In genomic region chr22:37628830-37629229, GRCh38 we compare ENCODE assay signal across 21 cellular contexts. TPM values are rescaled to one million over a fixed set of nuclear protein-coding genes. Genes with fewer than 3 reads are reported as not detected.
DNase-seq lines count a peak whose midpoint lies in the region; ATAC-seq and TF ChIP-seq lines count a peak whose summit lies in the region.
"Had no signal": no experiment of that assay in that cellular context is flagged by ENCODE, and none has a peak within 500 bp of the region (broad histone marks: within the 10 kb centered on the region; RNA-seq: fewer than 3 reads in every experiment).

No MANE protein-coding gene starts in this region.

- no peak overlapping the region for H2BK5ac ChIP-seq in neuronal stem cell (ENCODE audit: low read length)

- no peak overlapping the region for H3K4ac ChIP-seq in neuronal stem cell (ENCODE audit: low read length)

- H4K20me1 ChIP-seq in Loucy (ENCODE audit: insufficient read depth, low read length, poor library complexity, severe bottlenecking): no peaks in the 10 kb centered on the region

- H2BK15ac ChIP-seq in neuronal stem cell (ENCODE audit: low read length): no peak overlapping the region

- H4K91ac ChIP-seq in neuronal stem cell (ENCODE audit: low read depth, low read length, poor library complexity): no peak overlapping the region

- no peak for TF ChIP-seq CTCF in Loucy (conservative IDR thresholded peaks at IDR 0.05; ENCODE audit: low read length)

- no peak overlapping the region for H2BK12ac ChIP-seq in neuronal stem cell (ENCODE audit: low read length)

- no peak for DNase-seq in CD4-positive, alpha-beta memory T cell
- DNase-seq in activated naive CD8-positive, alpha-beta T cell treated with anti-CD3 and anti-CD28 coated beads, Interleukin-2, amount 10 ng/mL, durations not matched to agents 7 days and 5 days: no peak
- DNase-seq in neuronal stem cell (ENCODE audit: low spot score) (no peak), erythroblast (lab: John Stamatoyannopoulos, UW) (no peak), SW 1271 (lab: John Stamatoyannopoulos, UW) (no peak)
- DNase-seq: activated gamma-delta T cell, AML-193, brain microvascular endothelial cell, cortex of kidney, foreskin keratinocyte, hypothalamus, IMR-90, kidney glomerular epithelial cell, NCI-H1930 had no signal

- peaks cover 1% of the 10 kb centered on the region for H3K79me1 ChIP-seq in neuronal stem cell (ENCODE audit: low read depth, low read length)

- no peaks in the 10 kb centered on the region for H3K9me3 Mint-ChIP-seq in CD4-positive, alpha-beta memory T cell
- no peaks in the 10 kb centered on the region for H3K9me3 Mint-ChIP-seq in activated naive CD8-positive, alpha-beta T cell treated with anti-CD3 and anti-CD28 coated beads, Interleukin-2, amount 10 ng/mL, durations not matched to agents 7 days and 5 days

- H4K8ac ChIP-seq in neuronal stem cell (ENCODE audit: low read depth, low read length): no peak overlapping the region

- H3F3A ChIP-seq in Loucy (ENCODE audit: low read depth): peaks cover 5% of the 10 kb centered on the region; the same call in 1 of the 2 replicates

- no peak overlapping the region for H3K14ac ChIP-seq in neuronal stem cell (ENCODE audit: low read length)

- peaks cover 71% of the 10 kb centered on the region for H3K4me1 ChIP-seq in CD4-positive, alpha-beta memory T cell (ENCODE audit: insufficient read depth, low read length)
- peaks cover 47% of the 10 kb centered on the region for H3K4me1 ChIP-seq in Loucy (ENCODE audit: insufficient read depth, low read length, poor library complexity, severe bottlenecking)
- H3K4me1 ChIP-seq in neuronal stem cell (ENCODE audit: control insufficient read depth in 2 of 2, insufficient read depth in 1 of 2, low read depth in 1 of 2, low read length in 2 of 2): peaks cover 10 to 13% of the 10 kb centered on the region in 2 donors
- H3K4me1 ChIP-seq: foreskin keratinocyte, HAP-1 had no signal

- no peak for TF ChIP-seq POLR2A in erythroblast (IDR thresholded peaks at IDR 0.05; ENCODE audit: low read length)

- H3K23ac ChIP-seq in neuronal stem cell (ENCODE audit: low read depth, low read length, poor library complexity): peak overlapping the region; percentile 77

- no CpG with 5 or more reads among the region's 8 CpGs for WGBS in neuronal stem cell (ENCODE audit: extremely low coverage in 2 of 2, insufficient read length in 2 of 2, insufficient replicate concordance in 1 of 2), 2 donors

- peak overlapping the region in 1 of 8 donors; percentile 9 for H3K4me3 Mint-ChIP-seq in CD4-positive, alpha-beta memory T cell
- no peak overlapping the region for H3K4me3 Mint-ChIP-seq in activated naive CD8-positive, alpha-beta T cell treated with anti-CD3 and anti-CD28 coated beads, Interleukin-2, amount 10 ng/mL, durations not matched to agents 7 days and 5 days

- no peak for ATAC-seq in activated naive CD8-positive, alpha-beta T cell treated with anti-CD3 and anti-CD28 coated beads, Interleukin-2, amount 10 ng/mL, durations not matched to agents 7 days and 5 days (ENCODE audit: low read depth)
- ATAC-seq in HG02678 (IDR thresholded peaks at IDR 0.05; ENCODE audit: unreplicated experiment): no peak
- ATAC-seq: foreskin keratinocyte, SK-N-SH treated with all-trans-retinoic acid at 6 μM for 48 hours had no signal

- intact Hi-C loops in CD4-positive, alpha-beta memory T cell (cut with micrococcal nuclease): no loop called here

- no peaks in the 10 kb centered on the region for H3K9me3 ChIP-seq in CD4-positive, alpha-beta memory T cell (ENCODE audit: control insufficient read depth in 1 of 2, low read length in 2 of 2)
- no peaks in the 10 kb centered on the region for H3K9me3 ChIP-seq in Loucy (ENCODE audit: insufficient read depth, low read depth, low read length)
- H3K9me3 ChIP-seq in neuronal stem cell (replicated peaks in 1 of 2; ENCODE audit: control insufficient read depth in 2 of 2, insufficient read depth in 1 of 2, low read depth in 1 of 2, low read length in 2 of 2): no peaks in the 10 kb centered on the region
- H3K9me3 ChIP-seq: HAP-1, vagina had no signal

- no peaks in the 10 kb centered on the region for H3K9me2 ChIP-seq in Loucy (replicated peaks; ENCODE audit: low read depth, low read length)

- no peaks in the 10 kb centered on the region for H3K27me3 Mint-ChIP-seq in CD4-positive, alpha-beta memory T cell
- H3K27me3 Mint-ChIP-seq in activated naive CD8-positive, alpha-beta T cell treated with anti-CD3 and anti-CD28 coated beads, Interleukin-2, amount 10 ng/mL, durations not matched to agents 7 days and 5 days: no peaks in the 10 kb centered on the region

- H3K36me3 ChIP-seq in CD4-positive, alpha-beta memory T cell (ENCODE audit: insufficient read depth, low read length): peaks cover 4% of the 10 kb centered on the region
- H3K36me3 ChIP-seq in Loucy (ENCODE audit: insufficient read depth, low read length): no peaks in the 10 kb centered on the region
- H3K36me3 ChIP-seq in neuronal stem cell (replicated peaks in 1 of 2; ENCODE audit: control insufficient read depth in 2 of 2, insufficient read depth in 2 of 2, low read length in 2 of 2): peaks cover 36 to 88% of the 10 kb centered on the region in 2 donors

- H3K4me1 Mint-ChIP-seq in CD4-positive, alpha-beta memory T cell: peaks cover 29 to 75% (median 52%) of the 10 kb centered on the region in 4 donors
- H3K4me1 Mint-ChIP-seq in activated naive CD8-positive, alpha-beta T cell treated with anti-CD3 and anti-CD28 coated beads, Interleukin-2, amount 10 ng/mL, durations not matched to agents 7 days and 5 days: peaks cover 52% of the 10 kb centered on the region

- H3K4me3 ChIP-seq in CD4-positive, alpha-beta memory T cell (ENCODE audit: low read length in 2 of 2): no peak overlapping the region
- no peak overlapping the region for H3K4me3 ChIP-seq in Loucy (ENCODE audit: low read length, poor library complexity, severe bottlenecking)
- peak overlapping the region in 1 of 2 donors; percentile 8 for H3K4me3 ChIP-seq in neuronal stem cell (ENCODE audit: low read length in 2 of 2)
- H3K4me3 ChIP-seq: HAP-1, vagina had no signal

- H2AK5ac ChIP-seq in neuronal stem cell (ENCODE audit: low read depth, low read length): no peak overlapping the region

- no peak overlapping the region for H3K18ac ChIP-seq in neuronal stem cell (ENCODE audit: low read length)

- peak overlapping the region; percentile 27 for H3K27ac ChIP-seq in CD4-positive, alpha-beta memory T cell (ENCODE audit: low read depth, low read length)
- H3K27ac ChIP-seq in neuronal stem cell (replicated peaks; ENCODE audit: low read length): no peak overlapping the region
- H3K27ac ChIP-seq: brain microvascular endothelial cell, foreskin keratinocyte, vagina had no signal

- no peak overlapping the region for H3K4me2 ChIP-seq in Loucy (ENCODE audit: low read depth, low read length, poor library complexity, severe bottlenecking)
- no peak overlapping the region for H3K4me2 ChIP-seq in neuronal stem cell (ENCODE audit: insufficient read depth, low read length, poor library complexity, severe bottlenecking)

- H3K36me3 Mint-ChIP-seq in CD4-positive, alpha-beta memory T cell: peaks cover 0 to 15% of the 10 kb centered on the region in 2 donors
- peaks cover 7% of the 10 kb centered on the region for H3K36me3 Mint-ChIP-seq in activated naive CD8-positive, alpha-beta T cell treated with anti-CD3 and anti-CD28 coated beads, Interleukin-2, amount 10 ng/mL, durations not matched to agents 7 days and 5 days

- CTCF ChIA-PET in CD4-positive, alpha-beta memory T cell (lab: Charles Lee; ENCODE audit: partially characterized antibody): interaction anchor here (0.7 to 22.8 kb wide), 5 partner anchors 11 to 53 kb away, joined by 4 to 493 read pairs (median 15); partner anchors contain the start of genes GGA1, NOL12, PDXP and SH3BP1

- H3K9ac ChIP-seq in Loucy (ENCODE audit: low read depth, low read length, poor library complexity, severe bottlenecking) (peak overlapping the region; percentile 65), neuronal stem cell (ENCODE audit: low read depth, low read length, poor library complexity) (peak overlapping the region; percentile 36)

- no peaks in the 10 kb centered on the region for H3K27me3 ChIP-seq in CD4-positive, alpha-beta memory T cell (ENCODE audit: insufficient read depth, low read length)
- no peaks in the 10 kb centered on the region for H3K27me3 ChIP-seq in Loucy (ENCODE audit: insufficient read depth, low read length, poor library complexity, severe bottlenecking)
- no peaks in the 10 kb centered on the region for H3K27me3 ChIP-seq in neuronal stem cell (ENCODE audit: control insufficient read depth in 3 of 3, insufficient read depth in 3 of 3, low read depth in 1 of 3, low read length in 3 of 3)
- H3K27me3 ChIP-seq: brain microvascular endothelial cell, foreskin keratinocyte, vagina had no signal

- no peaks in the 10 kb centered on the region for H3K79me2 ChIP-seq in Loucy (ENCODE audit: insufficient read depth, low read length)

- POLR2A ChIA-PET in CD4-positive, alpha-beta memory T cell (lab: Charles Lee; ENCODE audit: partially characterized antibody): interaction anchor here (0.9 to 12.8 kb wide), 7 partner anchors 9 to 57 kb away, joined by 3 to 247 read pairs (median 39); partner anchors contain the start of genes GGA1, LGALS1, NOL12 and PDXP
- POLR2A ChIA-PET in activated naive CD8-positive, alpha-beta T cell treated with anti-CD3 and anti-CD28 coated beads, Interleukin-2, amount 10 ng/mL, durations not matched to agents 7 days and 5 days (lab: Charles Lee): interaction anchor here (1.1 to 4.6 kb wide), 3 partner anchors 10 to 29 kb away, joined by 4 to 31 read pairs (median 16); partner anchors contain the start of genes PDXP and SH3BP1

- H2AFZ ChIP-seq in Loucy (ENCODE audit: low read length): no peak overlapping the region
- H2AFZ ChIP-seq in neuronal stem cell (ENCODE audit: low read length): no peak overlapping the region

- H3K27ac Mint-ChIP-seq in CD4-positive, alpha-beta memory T cell: peak overlapping the region in 6 of 7 donors; percentile 77 to 94 (median 90)
- peak overlapping the region; percentile 89 for H3K27ac Mint-ChIP-seq in activated naive CD8-positive, alpha-beta T cell treated with anti-CD3 and anti-CD28 coated beads, Interleukin-2, amount 10 ng/mL, durations not matched to agents 7 days and 5 days

- H2BK120ac ChIP-seq in neuronal stem cell (ENCODE audit: low read depth, low read length): no peak overlapping the region

RNA-seq across cellular contexts. Expression of gene SH3BP1, which starts 10.6 kb away (rescaled TPM):
- total RNA-seq in CD4-positive, alpha-beta memory T cell: 10 to 100 TPM; 84.0 to 89.2 TPM
- 10 to 100 TPM; 17.6 to 30.3 TPM for polyA plus RNA-seq in CD4-positive, alpha-beta memory T cell
- total RNA-seq in activated naive CD8-positive, alpha-beta T cell treated with anti-CD3 and anti-CD28 coated beads, Interleukin-2, amount 10 ng/mL, durations not matched to agents 7 days and 5 days: 100 to 1,000 TPM; 157 to 169 TPM
- 14.6 TPM for polyA plus RNA-seq in neuronal stem cell (2013, experiment 1 of 2)
- polyA plus RNA-seq in neuronal stem cell (2013, experiment 2 of 2): 14.3 TPM

RNA-seq across cellular contexts. Expression of gene GGA1, which starts 20.2 kb away (rescaled TPM):
- total RNA-seq in CD4-positive, alpha-beta memory T cell: 100 to 1,000 TPM; 108 to 109 TPM
- 10 to 100 TPM; 16.3 to 26.7 TPM for polyA plus RNA-seq in CD4-positive, alpha-beta memory T cell
- total RNA-seq in activated naive CD8-positive, alpha-beta T cell treated with anti-CD3 and anti-CD28 coated beads, Interleukin-2, amount 10 ng/mL, durations not matched to agents 7 days and 5 days: 10 to 100 TPM; 75.3 to 79.5 TPM
- 32.1 TPM for polyA plus RNA-seq in neuronal stem cell (2013, experiment 1 of 2)
- 31.4 TPM for polyA plus RNA-seq in neuronal stem cell (2013, experiment 2 of 2)

RNA-seq across cellular contexts. Expression of gene PDXP, which starts 29.7 kb away (rescaled TPM):
- total RNA-seq in CD4-positive, alpha-beta memory T cell: 1 to 10 TPM; 7.3 to 9.8 TPM
- polyA plus RNA-seq in CD4-positive, alpha-beta memory T cell: 1 to 10 TPM in 1 of 2 donors, under 1 TPM in 1; 0.38 to 7.1 TPM
- total RNA-seq in activated naive CD8-positive, alpha-beta T cell treated with anti-CD3 and anti-CD28 coated beads, Interleukin-2, amount 10 ng/mL, durations not matched to agents 7 days and 5 days: 10 to 100 TPM; 16.4 to 16.6 TPM
- polyA plus RNA-seq in neuronal stem cell (2013, experiment 1 of 2): 46.4 TPM
- 44.0 TPM for polyA plus RNA-seq in neuronal stem cell (2013, experiment 2 of 2)

RNA-seq across cellular contexts. Expression of gene LGALS1, which starts 46.6 kb away (rescaled TPM):
- total RNA-seq in CD4-positive, alpha-beta memory T cell: 10 to 100 TPM; 64.8 to 68.7 TPM
- polyA plus RNA-seq in CD4-positive, alpha-beta memory T cell: 100 to 1,000 TPM; 315 to 358 TPM
- 1,000 to 10,000 TPM; 1,082 to 1,187 TPM for total RNA-seq in activated naive CD8-positive, alpha-beta T cell treated with anti-CD3 and anti-CD28 coated beads, Interleukin-2, amount 10 ng/mL, durations not matched to agents 7 days and 5 days
- 41.9 TPM for polyA plus RNA-seq in neuronal stem cell (2013, experiment 1 of 2)
- polyA plus RNA-seq in neuronal stem cell (2013, experiment 2 of 2): 44.2 TPM

RNA-seq across cellular contexts. Expression of gene LGALS2, which starts 48.9 kb away (rescaled TPM):
- 1 to 10 TPM in 1 of 2 experiments, not detected in 1; 1.0 TPM for total RNA-seq in CD4-positive, alpha-beta memory T cell
- not detected for polyA plus RNA-seq in CD4-positive, alpha-beta memory T cell
- not detected for total RNA-seq in activated naive CD8-positive, alpha-beta T cell treated with anti-CD3 and anti-CD28 coated beads, Interleukin-2, amount 10 ng/mL, durations not matched to agents 7 days and 5 days
- not detected for polyA plus RNA-seq in neuronal stem cell (2013, experiment 1 of 2)
- not detected for polyA plus RNA-seq in neuronal stem cell (2013, experiment 2 of 2)
- total RNA-seq: endothelial cell of umbilical vein, foreskin keratinocyte, IMR-90, RPMI7951, vagina had no signal
- polyA plus RNA-seq: endothelial cell of umbilical vein, foreskin keratinocyte, IMR-90 had no signal
